Comparison of ENCODE assay signal across 20 cellular contexts in genomic region chr14:32623300-32624093, GRCh38.
DNase-seq lines count a peak whose midpoint lies in the region; ATAC-seq, FAIRE-seq and TF ChIP-seq lines count a peak whose summit lies in the region.
"Had no signal": no experiment of that assay in that cellular context is flagged by ENCODE, and none has a peak within 500 bp of the region (broad histone marks: within the 10 kb centered on the region; RNA-seq: fewer than 3 reads in every experiment).

No MANE protein-coding gene starts in this region.

- H4K20me1 ChIP-seq in PC-3 (ENCODE audit: low read length) = no peaks in the 10 kb centered on the region

- no peak overlapping the region for H2AFZ ChIP-seq in PC-3 (ENCODE audit: low read length)

- H3K27ac Mint-ChIP-seq in activated T-cell treated with anti-CD3 and anti-CD28 coated beads, Interleukin-2, amount 50 U/mL, for 24 hours = no peak overlapping the region
- H3K27ac Mint-ChIP-seq: activated CD8-positive, alpha-beta T cell treated with anti-CD3 and anti-CD28 coated beads, Interleukin-2, amount 10 ng/mL, durations not matched to agents 7 days and 5 days; activated T-helper 2 cell treated with anti-CD3 and anti-CD28 coated beads, Interferon-gamma antibody, Interleukin-2, Interleukin-4, amounts not matched to agents 10 μg/mL and 5 μg/mL and 100 μg/mL, durations not matched to agents 14 hours and 24 hours and 36 hours; T-cell; WTC11 had no signal

- no peak overlapping the region for H3K9ac ChIP-seq in PC-3 (ENCODE audit: low read length)
- H3K9ac ChIP-seq: KMS-11 had no signal

- H3K9me3 Mint-ChIP-seq in activated T-cell treated with anti-CD3 and anti-CD28 coated beads, Interleukin-2, amount 50 U/mL, for 24 hours = peaks cover 2% of the 10 kb centered on the region
- H3K9me3 Mint-ChIP-seq: activated T-helper 2 cell treated with anti-CD3 and anti-CD28 coated beads, Interferon-gamma antibody, Interleukin-2, Interleukin-4, amounts not matched to agents 10 μg/mL and 5 μg/mL and 100 μg/mL, durations not matched to agents 14 hours and 24 hours and 36 hours had no signal

- H3K9me3 ChIP-seq in PC-3 (ENCODE audit: low read length) = no peaks in the 10 kb centered on the region
- H3K9me3 ChIP-seq in esophagus squamous epithelium = no peaks in the 10 kb centered on the region
- H3K9me3 ChIP-seq: neutrophil, right lobe of liver had no signal

- CTCF ChIA-PET in PC-3 (lab: Charles Lee) = no interaction called here

- peaks cover 5% of the 10 kb centered on the region for H3K27me3 Mint-ChIP-seq in activated T-cell treated with anti-CD3 and anti-CD28 coated beads, Interleukin-2, amount 50 U/mL, for 24 hours
- H3K27me3 Mint-ChIP-seq: central memory CD8-positive, alpha-beta T cell; T-cell had no signal

- H3K4me1 ChIP-seq in PC-3 (ENCODE audit: insufficient read depth, low read length) (peaks cover 54% of the 10 kb centered on the region), esophagus squamous epithelium (no peaks in the 10 kb centered on the region)

- TF ChIP-seq CTCF in PC-3 (conservative IDR thresholded peaks at IDR 0.05; ENCODE audit: low read depth, low read length) (no peak), fibroblast of mammary gland (conservative IDR thresholded peaks at IDR 0.05; ENCODE audit: control insufficient read depth, insufficient read depth, low read depth, low read length) (no peak), esophagus squamous epithelium (IDR thresholded peaks at IDR 0.05) (no peak)

- BruUV-seq in PC-3 (replicated peaks; lab: Mats Ljungman, UMichigan) = no TSS peak

- H3K36me3 ChIP-seq in PC-3 (ENCODE audit: low read depth, low read length) = no peaks in the 10 kb centered on the region
- no peaks in the 10 kb centered on the region for H3K36me3 ChIP-seq in esophagus squamous epithelium
- H3K36me3 ChIP-seq: neutrophil, right lobe of liver had no signal

- TF ChIP-seq POLR2A in esophagus squamous epithelium (IDR thresholded peaks at IDR 0.05) = no peak

- WGBS in esophagus squamous epithelium, 2 donors = 64 to 65% methylated on average over 4 of the region's 4 CpGs

- H3K4me2 ChIP-seq in PC-3 (ENCODE audit: low read length) = peak overlapping the region; percentile 37
- H3K4me2 ChIP-seq: KMS-11 had no signal

- DNase-seq in GM03348 (ENCODE audit: low spot score) (peak; percentile 30), PC-3 (peak; percentile 69), fibroblast of mammary gland (ENCODE audit: low read depth) (peak; percentile 91), renal cortical epithelial cell (ENCODE audit: low read depth) (peak; percentile 73), urothelium cell line (ENCODE audit: low spot score) (no peak), esophagus squamous epithelium (lab: John Stamatoyannopoulos, UW) (no peak)
- DNase-seq in activated T-cell treated with anti-CD3 and anti-CD28 coated beads, Interleukin-2, amount 50 U/mL, for 24 hours = no peak
- DNase-seq: activated CD8-positive, alpha-beta T cell treated with anti-CD3 and anti-CD28 coated beads, Interleukin-2, amount 10 ng/mL, durations not matched to agents 7 days and 5 days; head of caudate nucleus; NCI-H1417; right lobe of liver; stimulated activated CD4-positive, alpha-beta T cell treated with anti-CD3 and anti-CD28 coated beads, Interleukin-2, amount 100 ng/mL, for 24 hours; T-cell had no signal

- H3K4me1 Mint-ChIP-seq in activated T-cell treated with anti-CD3 and anti-CD28 coated beads, Interleukin-2, amount 50 U/mL, for 24 hours (ENCODE audit: low read depth) = no peaks in the 10 kb centered on the region
- H3K4me1 Mint-ChIP-seq: central memory CD8-positive, alpha-beta T cell; T-cell had no signal

- peak; percentile 47 for ATAC-seq in PC-3
- ATAC-seq: activated CD8-positive, alpha-beta T cell treated with anti-CD3 and anti-CD28 coated beads, Interleukin-2, amount 10 ng/mL, durations not matched to agents 7 days and 5 days; right lobe of liver; T-cell; WTC11 had no signal

- H3K36me3 Mint-ChIP-seq in activated T-cell treated with anti-CD3 and anti-CD28 coated beads, Interleukin-2, amount 50 U/mL, for 24 hours (ENCODE audit: low read depth) = no peaks in the 10 kb centered on the region
- H3K36me3 Mint-ChIP-seq: WTC11 had no signal

- no peaks in the 10 kb centered on the region for H3K9me2 ChIP-seq in PC-3 (replicated peaks; ENCODE audit: low read length)

- POLR2A ChIA-PET in PC-3 (lab: Charles Lee; ENCODE audit: unreplicated experiment) = no interaction called here

- no peak overlapping the region for H3K4me3 Mint-ChIP-seq in activated T-cell treated with anti-CD3 and anti-CD28 coated beads, Interleukin-2, amount 50 U/mL, for 24 hours
- H3K4me3 Mint-ChIP-seq: activated CD8-positive, alpha-beta T cell treated with anti-CD3 and anti-CD28 coated beads, Interleukin-2, amount 10 ng/mL, durations not matched to agents 7 days and 5 days; central memory CD8-positive, alpha-beta T cell; T-cell; WTC11 had no signal

- FAIRE-seq in urothelium cell line (lab: Jason Lieb, UNC) = no peak

- H3F3A ChIP-seq in PC-3 (ENCODE audit: low read length, unreplicated experiment) = peaks cover 10% of the 10 kb centered on the region

- H3K4me3 ChIP-seq in PC-3 (ENCODE audit: low read length) (0 out of 2 replicates have a peak overlapping the region, but pooled peaks have one; percentile 13), fibroblast of mammary gland (ENCODE audit: control insufficient read depth, low read depth, low read length) (peak overlapping the region; percentile 21), esophagus squamous epithelium (no peak overlapping the region)
- H3K4me3 ChIP-seq: right lobe of liver had no signal

- no peaks in the 10 kb centered on the region for H3K79me2 ChIP-seq in PC-3 (ENCODE audit: low read length)

- H3K27ac ChIP-seq in PC-3 (ENCODE audit: low read length) = peak overlapping the region; percentile 77
- H3K27ac ChIP-seq in esophagus squamous epithelium = no peak overlapping the region
- H3K27ac ChIP-seq: C4-2B, KMS-11, neutrophil, right lobe of liver, RWPE1 had no signal

- H3K27me3 ChIP-seq in PC-3 (ENCODE audit: low read length) = no peaks in the 10 kb centered on the region
- no peaks in the 10 kb centered on the region for H3K27me3 ChIP-seq in esophagus squamous epithelium
- H3K27me3 ChIP-seq: neutrophil, right lobe of liver had no signal

- intact Hi-C loops in PC-3 (cut with micrococcal nuclease) = no loop called here
- intact Hi-C loops in esophagus squamous epithelium (cut with DNase I) = no loop called here

Comparison
In these comparisons a context has a peak if more than half of its experiments do, and no peak if none do; other contexts are left out.
1. DNase-seq: peak in GM03348 (single experiment), PC-3 (single experiment), fibroblast of mammary gland (single experiment) and renal cortical epithelial cell (single experiment); none in activated T-cell treated with anti-CD3 and anti-CD28 coated beads, Interleukin-2, amount 50 U/mL, for 24 hours (single experiment), urothelium cell line (single experiment) and esophagus squamous epithelium (single experiment).
2. H3K4me3 ChIP-seq: peak in PC-3 (single experiment) and fibroblast of mammary gland (single experiment); none in esophagus squamous epithelium (0 of 4).